ENCODE assay signal across 1 cellular context in genomic region chr1:77888429-77889239, GRCh38.
A peak's percentile ranks its signal among the peaks of the same experiment; 100 is the strongest.
TF ChIP-seq lines count a peak whose summit lies in the region.

TSS of gene NEXN (plus strand) at chr1:77888624. CDS start at chr1:77916107, 27,483 bp downstream.

TF ChIP-seq in IMR-90, 13 proteins besides CTCF, POLR2A, EP300 and RAD21:
- peak; percentile 41; the same call in 1 of the 2 replicates for TF ChIP-seq MAZ (IDR thresholded peaks at IDR 0.05; ENCODE audit: borderline replicate concordance, low read depth, low read length)
- no peak for TF ChIP-seq ELK1 (IDR thresholded peaks at IDR 0.05; ENCODE audit: borderline replicate concordance, low read depth, low read length)
TF ChIP-seq in IMR-90: peak in this region for 1.
